Comparison of ENCODE assay signal across 13 cellular contexts in the genomic region with DNA sequence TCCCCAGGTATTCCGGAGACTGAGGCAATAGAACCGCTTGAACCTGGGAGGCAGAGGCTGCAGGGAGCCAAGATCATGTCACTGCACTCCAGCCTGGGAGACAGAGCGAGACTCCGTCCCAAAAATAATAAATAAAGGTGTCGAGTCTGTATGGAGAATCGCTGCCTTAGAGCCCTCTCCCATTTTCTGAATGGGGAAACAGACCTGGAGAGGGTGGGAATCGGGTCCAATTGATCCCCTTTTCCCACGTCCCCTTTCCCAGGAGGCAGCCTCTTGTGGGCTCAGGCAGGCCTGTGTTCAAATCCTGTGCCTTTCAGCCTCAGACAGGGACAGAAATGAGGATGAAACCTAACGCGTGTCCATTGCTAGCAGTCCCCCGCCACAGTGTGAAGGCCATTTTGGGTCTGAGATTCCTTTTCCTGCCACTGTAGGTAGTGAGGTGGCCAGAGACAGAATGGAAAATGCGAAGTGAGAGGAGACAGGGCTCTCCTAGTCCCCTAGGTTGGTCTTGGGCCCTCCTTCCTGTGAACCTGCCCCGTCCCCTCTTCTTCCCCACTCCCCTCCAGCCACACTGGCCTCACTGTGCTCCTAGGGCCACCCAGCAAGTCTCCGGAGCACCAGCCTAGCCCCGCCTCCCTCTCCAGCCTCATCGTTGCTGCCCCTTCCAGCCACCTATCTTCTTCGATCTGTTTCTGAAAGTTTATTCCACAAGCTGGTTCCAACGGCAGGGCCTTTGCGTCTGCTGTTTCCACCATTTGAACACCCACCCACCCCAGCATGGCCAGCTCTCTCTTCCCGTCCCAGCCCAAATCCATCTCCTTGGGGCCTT. TPM values are rescaled to one million over a fixed set of nuclear protein-coding genes. Genes with fewer than 3 reads are reported as not detected.
DNase-seq lines count a peak whose midpoint lies in the region; ATAC-seq and TF ChIP-seq lines count a peak whose summit lies in the region.
"Had no signal": no experiment of that assay in that cellular context is flagged by ENCODE, and none has a peak within 500 bp of the region (broad histone marks: within the 10 kb centered on the region; RNA-seq: fewer than 3 reads in every experiment).

No MANE protein-coding gene starts in this region.

- H3K27me3 Mint-ChIP-seq in activated CD8-positive, alpha-beta memory T cell treated with anti-CD3 and anti-CD28 coated beads, Interleukin-2, amount 10 ng/mL, durations not matched to agents 7 days and 5 days, result no peaks in the 10 kb centered on the region
- no peaks in the 10 kb centered on the region for H3K27me3 Mint-ChIP-seq in WTC11 (ENCODE audit: low read depth)

- H2AFZ ChIP-seq in smooth muscle cell (ENCODE audit: low read depth), result no peak overlapping the region

- ATAC-seq in activated CD8-positive, alpha-beta memory T cell treated with anti-CD3 and anti-CD28 coated beads, Interleukin-2, amount 10 ng/mL, durations not matched to agents 7 days and 5 days, result no peak
- ATAC-seq in WTC11 (no peak), right cardiac atrium (no peak), HG03280 (IDR thresholded peaks at IDR 0.05; ENCODE audit: unreplicated experiment) (no peak)

- H3K9me3 Mint-ChIP-seq in activated CD8-positive, alpha-beta memory T cell treated with anti-CD3 and anti-CD28 coated beads, Interleukin-2, amount 10 ng/mL, durations not matched to agents 7 days and 5 days (ENCODE audit: low read depth), result no peaks in the 10 kb centered on the region
- no peaks in the 10 kb centered on the region for H3K9me3 Mint-ChIP-seq in WTC11

- POLR2A ChIA-PET in WTC11 (lab: Charles Lee), result no interaction called here

- H3K4me3 ChIP-seq in right cardiac atrium (ENCODE audit: low read length) (no peak overlapping the region), stomach smooth muscle (ENCODE audit: low read length in 2 of 2) (no peak overlapping the region), smooth muscle cell (no peak overlapping the region)

- TF ChIP-seq CTCF in WTC11 (IDR thresholded peaks at IDR 0.05), result no peak
- TF ChIP-seq CTCF in smooth muscle cell (IDR thresholded peaks at IDR 0.05; ENCODE audit: borderline replicate concordance, insufficient read depth, poor library complexity, severe bottlenecking), result no peak

- 58% methylated on average over 20 of the region's 20 CpGs for WGBS in right cardiac atrium
- 77% methylated on average over 20 of the region's 20 CpGs for WGBS in smooth muscle cell (ENCODE audit: low lambda C conversion rate)

- H3K9me3 ChIP-seq in right cardiac atrium (ENCODE audit: control insufficient read depth, low read length) (no peaks in the 10 kb centered on the region), stomach smooth muscle (ENCODE audit: control insufficient read depth in 2 of 2, low read length in 2 of 2) (no peaks in the 10 kb centered on the region), smooth muscle cell (replicated peaks; ENCODE audit: low read depth) (no peaks in the 10 kb centered on the region)

- H3F3A ChIP-seq in smooth muscle cell (ENCODE audit: low read depth), result peaks cover 18% of the 10 kb centered on the region

- no peak overlapping the region for H3K4me3 Mint-ChIP-seq in activated CD8-positive, alpha-beta memory T cell treated with anti-CD3 and anti-CD28 coated beads, Interleukin-2, amount 10 ng/mL, durations not matched to agents 7 days and 5 days
- H3K4me3 Mint-ChIP-seq in WTC11, result no peak overlapping the region

- H3K4me1 Mint-ChIP-seq in activated CD8-positive, alpha-beta memory T cell treated with anti-CD3 and anti-CD28 coated beads, Interleukin-2, amount 10 ng/mL, durations not matched to agents 7 days and 5 days, result peaks cover 31% of the 10 kb centered on the region
- peaks cover 27% of the 10 kb centered on the region for H3K4me1 Mint-ChIP-seq in WTC11

- peak overlapping the region; percentile 49 for H3K27ac Mint-ChIP-seq in activated CD8-positive, alpha-beta memory T cell treated with anti-CD3 and anti-CD28 coated beads, Interleukin-2, amount 10 ng/mL, durations not matched to agents 7 days and 5 days
- peak overlapping the region; percentile 79; the same call in 1 of the 2 replicates for H3K27ac Mint-ChIP-seq in WTC11

- peaks cover 27% of the 10 kb centered on the region for H4K20me1 ChIP-seq in smooth muscle cell (ENCODE audit: low read depth)

- intact Hi-C loops in right cardiac atrium (cut with DNase I), result no loop called here

- H3K36me3 ChIP-seq in stomach smooth muscle (ENCODE audit: control insufficient read depth in 2 of 2, insufficient read depth in 2 of 2, low read length in 2 of 2), result peaks cover 5 to 11% of the 10 kb centered on the region in 2 donors
- no peaks in the 10 kb centered on the region for H3K36me3 ChIP-seq in smooth muscle cell (ENCODE audit: low read depth)

- CTCF ChIA-PET in activated CD8-positive, alpha-beta memory T cell treated with anti-CD3 and anti-CD28 coated beads, Interleukin-2, amount 10 ng/mL, durations not matched to agents 7 days and 5 days (lab: Charles Lee), result no interaction called here
- CTCF ChIA-PET in WTC11 (lab: Charles Lee), result interaction anchor here (1.1 kb wide), 1 partner anchor 251 kb away, joined by 5 read pairs; no protein-coding TSS in a partner anchor

- H3K36me3 Mint-ChIP-seq in activated CD8-positive, alpha-beta memory T cell treated with anti-CD3 and anti-CD28 coated beads, Interleukin-2, amount 10 ng/mL, durations not matched to agents 7 days and 5 days, result peaks cover 11% of the 10 kb centered on the region
- peaks cover 4% of the 10 kb centered on the region; the same call in 1 of the 2 replicates for H3K36me3 Mint-ChIP-seq in WTC11

- H3K4me1 ChIP-seq in right cardiac atrium (ENCODE audit: control insufficient read depth, insufficient read depth, low read length) (peaks cover 8% of the 10 kb centered on the region), stomach smooth muscle (ENCODE audit: control insufficient read depth, insufficient read depth, low read length) (peaks cover 37% of the 10 kb centered on the region), smooth muscle cell (ENCODE audit: low read depth) (peaks cover 5% of the 10 kb centered on the region)

- H3K9ac ChIP-seq in stomach smooth muscle (ENCODE audit: low read length in 2 of 2) (no peak overlapping the region), smooth muscle cell (ENCODE audit: low read depth) (no peak overlapping the region)

- H3K4me2 ChIP-seq in smooth muscle cell, result no peak overlapping the region

- H3K27ac ChIP-seq in right cardiac atrium (ENCODE audit: low read length) (peak overlapping the region; percentile 61), stomach smooth muscle (ENCODE audit: low read length) (peak overlapping the region; percentile 46), smooth muscle cell (ENCODE audit: low read depth) (no peak overlapping the region)

- H3K27me3 ChIP-seq in right cardiac atrium (ENCODE audit: control insufficient read depth, insufficient read depth) (no peaks in the 10 kb centered on the region), stomach smooth muscle (ENCODE audit: control insufficient read depth in 1 of 2, insufficient read depth in 2 of 2, low read length in 2 of 2) (no peaks in the 10 kb centered on the region), smooth muscle cell (ENCODE audit: low read depth) (no peaks in the 10 kb centered on the region)

- peaks cover 17% of the 10 kb centered on the region for H3K79me2 ChIP-seq in smooth muscle cell (ENCODE audit: low read depth)

- no peak for DNase-seq in activated CD8-positive, alpha-beta memory T cell treated with anti-CD3 and anti-CD28 coated beads, Interleukin-2, amount 10 ng/mL, durations not matched to agents 7 days and 5 days
- DNase-seq in activated CD8-positive, alpha-beta memory T cell treated with anti-CD3 and anti-CD28 coated beads, Interleukin-2, amount 50 U/mL, for 4 hours, result no peak
- DNase-seq in WTC11 (ENCODE audit: low spot score), result no peak
- peak in 2 of 3 donors; percentile 55 to 72 for DNase-seq in right cardiac atrium
- no peak for DNase-seq in KG1 (lab: John Stamatoyannopoulos, UW)
- DNase-seq in smooth muscle cell (lab: John Stamatoyannopoulos, UW; ENCODE audit: unreplicated experiment), result no peak
- DNase-seq: activated CD4-positive, CD25-positive, alpha-beta regulatory T cell treated with anti-CD3 and anti-CD28 coated beads, Interleukin-2, amount 50 U/mL, for 72 hours; NCI-H345; SHP77 treated with DMSO at 0.1 percent for 48 hours had no signal

TF ChIP-seq in WTC11, 78 proteins besides CTCF, POLR2A, EP300 and RAD21 (continues in another document):
- TF ChIP-seq ZNF396 (CRISPR knock-in tag; IDR thresholded peaks at IDR 0.05; ENCODE audit: borderline replicate concordance), result no peak

RNA-seq across cellular contexts. Expression of a gene that starts 2.7 kb away (rescaled TPM):
- total RNA-seq in activated CD8-positive, alpha-beta memory T cell treated with anti-CD3 and anti-CD28 coated beads, Interleukin-2, amount 10 ng/mL, durations not matched to agents 7 days and 5 days, result 10 to 100 TPM; 81.8 to 82.7 TPM
- total RNA-seq in WTC11 (2021) (73.2 to 88.7 TPM (median 82.1 TPM) in 3 replicates), right cardiac atrium (10 to 100 TPM; 33.2 to 44.7 (median 38.7) TPM), smooth muscle cell (27.8 and 31.1 TPM in 2 replicates)
- polyA plus RNA-seq in right cardiac atrium (20.8 TPM), smooth muscle cell (45.5 and 49.4 TPM in 2 replicates)

RNA-seq across cellular contexts. Expression of a gene that starts 23.0 kb away (rescaled TPM):
- 1 to 10 TPM in 1 of 2 experiments, under 1 TPM in 1; 0.68 to 1.0 TPM for total RNA-seq in activated CD8-positive, alpha-beta memory T cell treated with anti-CD3 and anti-CD28 coated beads, Interleukin-2, amount 10 ng/mL, durations not matched to agents 7 days and 5 days
- total RNA-seq in WTC11 (2021) (0.23 to 0.74 TPM (median 0.25 TPM) in 3 replicates), right cardiac atrium (1 to 10 TPM in 1 of 4 donors, under 1 TPM in 2, not detected in 1; 0.40 to 1.1 (median 0.47) TPM), smooth muscle cell (1.3 and 2.8 TPM in 2 replicates)
- polyA plus RNA-seq in right cardiac atrium (0.16 TPM), smooth muscle cell (0.41 TPM in 1 of 2 replicates, not detected in the other)
- total RNA-seq: LHCN-M2, myocyte had no signal

RNA-seq across cellular contexts. Expression of a gene that starts 31.8 kb away (rescaled TPM):
- total RNA-seq in activated CD8-positive, alpha-beta memory T cell treated with anti-CD3 and anti-CD28 coated beads, Interleukin-2, amount 10 ng/mL, durations not matched to agents 7 days and 5 days, result 10 to 100 TPM; 66.2 to 66.8 TPM
- total RNA-seq in WTC11 (2021) (85.4 to 98.7 TPM (median 93.9 TPM) in 3 replicates), right cardiac atrium (100 to 1,000 TPM; 343 to 487 (median 377) TPM), smooth muscle cell (76.8 and 78.2 TPM in 2 replicates)
- polyA plus RNA-seq in right cardiac atrium (322 TPM), smooth muscle cell (321 and 365 TPM in 2 replicates)

Comparison
In these comparisons a context has a peak if more than half of its experiments do, and no peak if none do; other contexts are left out.
1. DNase-seq: peak in right cardiac atrium (2 of 3); none in activated CD8-positive, alpha-beta memory T cell treated with anti-CD3 and anti-CD28 coated beads, Interleukin-2, amount 10 ng/mL, durations not matched to agents 7 days and 5 days (single experiment), activated CD8-positive, alpha-beta memory T cell treated with anti-CD3 and anti-CD28 coated beads, Interleukin-2, amount 50 U/mL, for 4 hours (single experiment), WTC11 (single experiment), KG1 (single experiment) and smooth muscle cell (single experiment).